ENCODE assay signal across 8 cellular contexts in the genomic region with DNA sequence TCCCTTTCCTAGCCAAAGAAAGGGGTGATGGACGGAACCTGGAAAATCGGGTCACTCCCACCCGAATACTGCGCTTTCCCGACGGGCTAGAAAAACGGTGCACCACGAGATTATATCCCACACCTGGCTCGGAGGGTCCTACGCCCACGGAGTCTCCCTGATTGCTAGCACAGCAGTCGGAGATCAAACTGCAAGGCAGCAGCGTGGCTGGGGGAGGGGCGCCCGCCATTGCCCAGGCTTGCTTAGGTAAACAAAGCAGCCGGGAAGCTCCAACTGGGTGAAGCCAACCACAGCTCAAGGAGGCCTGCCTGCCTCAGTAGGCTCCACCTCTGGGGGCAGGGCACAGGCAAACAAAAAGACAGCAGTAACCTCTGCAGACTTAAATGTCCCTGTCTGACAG.
DNase-seq lines count a peak whose midpoint lies in the region; TF ChIP-seq lines count a peak whose summit lies in the region.
"Not testable (repeated sequence)": the region's sequence is repeated elsewhere in the genome, so short reads cannot be mapped to it uniquely, and the experiment has no call there.

No MANE protein-coding gene starts in this region.

- not testable (repeated sequence) for H3K36me3 ChIP-seq in ES-I3 (ENCODE audit: insufficient read depth, low read length); HUES48 (ENCODE audit: control insufficient read depth, insufficient read depth, low read length); PC-9 (ENCODE audit: low read depth); iPS-18a (ENCODE audit: control insufficient read depth, low read depth, low read length); neural progenitor cell

- not testable (repeated sequence) for H3K27ac Mint-ChIP-seq in mesothelial cell of epicardium
- H3K27ac Mint-ChIP-seq in neural progenitor cell (peak overlapping the region; percentile 10), type B pancreatic cell (peak overlapping the region; percentile 86)

- H3K9ac ChIP-seq in ES-I3 (ENCODE audit: low read depth, low read length): peak overlapping the region; percentile 50
- H3K9ac ChIP-seq in HUES48 (ENCODE audit: low read depth, low read length): peak overlapping the region; percentile 88
- peak overlapping the region; percentile 50 for H3K9ac ChIP-seq in iPS-18a (ENCODE audit: low read length)
- not testable (repeated sequence) for H3K9ac ChIP-seq in neural progenitor cell

- not testable (repeated sequence) for H3K27me3 Mint-ChIP-seq in mesothelial cell of epicardium (ENCODE audit: low read depth); neural progenitor cell (ENCODE audit: insufficient read depth, low read depth); type B pancreatic cell

- not testable (repeated sequence) for H3K4me1 Mint-ChIP-seq in mesothelial cell of epicardium; neural progenitor cell; type B pancreatic cell (ENCODE audit: unreplicated experiment)

- H3K79me2 ChIP-seq in PC-9 (ENCODE audit: low read depth); neural progenitor cell (ENCODE audit: low read depth): not testable (repeated sequence)

- H4K20me1 ChIP-seq in PC-9 (ENCODE audit: insufficient read depth); neural progenitor cell (ENCODE audit: low read depth): not testable (repeated sequence)

- H3F3A ChIP-seq in PC-9 (ENCODE audit: insufficient read depth, low read depth); neural progenitor cell (ENCODE audit: low read depth): not testable (repeated sequence)

- H3K9me3 Mint-ChIP-seq in mesothelial cell of epicardium (peaks cover 44% of the 10 kb centered on the region), neural progenitor cell (peaks cover 45% of the 10 kb centered on the region), type B pancreatic cell (peaks cover 12% of the 10 kb centered on the region)

- not testable (repeated sequence) for H3K27me3 ChIP-seq in HUES48 (ENCODE audit: control insufficient read depth, insufficient read depth, low read length); PC-9 (ENCODE audit: insufficient read depth, low read depth); iPS-18a (ENCODE audit: control insufficient read depth, insufficient read depth, low read length); neural progenitor cell

- H3K9me2 ChIP-seq in PC-9 (ENCODE audit: insufficient read depth): not testable (repeated sequence)

- H3K4me3 ChIP-seq in HUES48 (ENCODE audit: low read depth, low read length) (peak overlapping the region; percentile 69), PC-9 (peak overlapping the region; percentile 49; the same call in 1 of the 2 replicates), iPS-18a (ENCODE audit: low read length) (peak overlapping the region; percentile 56), neural progenitor cell (peak overlapping the region; percentile 48)
- not testable (repeated sequence) for H3K4me3 ChIP-seq in epithelial cell of esophagus (ENCODE audit: low read length)

- H3K36me3 Mint-ChIP-seq in mesothelial cell of epicardium (peaks cover 27% of the 10 kb centered on the region), neural progenitor cell (peaks cover 24% of the 10 kb centered on the region)
- H3K36me3 Mint-ChIP-seq in type B pancreatic cell: not testable (repeated sequence)

- peak overlapping the region; percentile 76 for H3K4me3 Mint-ChIP-seq in mesothelial cell of epicardium
- H3K4me3 Mint-ChIP-seq in neural progenitor cell: peak overlapping the region; percentile 75
- peak overlapping the region; percentile 91 for H3K4me3 Mint-ChIP-seq in type B pancreatic cell

- intact Hi-C loops in PC-9 (cut with micrococcal nuclease; ENCODE audit: unreplicated experiment): not testable (repeated sequence)

- POLR2A ChIA-PET in PC-9 (lab: Charles Lee; ENCODE audit: unreplicated experiment): not testable (repeated sequence)

- TF ChIP-seq CTCF in PC-9 (conservative IDR thresholded peaks at IDR 0.05); epithelial cell of esophagus (IDR thresholded peaks at IDR 0.05; ENCODE audit: insufficient read depth, low read depth, low read length, missing control alignments); mesothelial cell of epicardium (IDR thresholded peaks at IDR 0.05; ENCODE audit: unreplicated experiment); neural progenitor cell (IDR thresholded peaks at IDR 0.05); type B pancreatic cell (conservative IDR thresholded peaks at IDR 0.05): not testable (repeated sequence)

- H2AFZ ChIP-seq in PC-9 (peak overlapping the region; percentile 74), neural progenitor cell (replicated peaks) (peak overlapping the region; percentile 82)

- not testable (repeated sequence) for H3K27ac ChIP-seq in HUES48 (ENCODE audit: low read depth, low read length); PC-9; iPS-18a (ENCODE audit: low read length); neural progenitor cell

- H3K4me2 ChIP-seq in PC-9 (peak overlapping the region; percentile 72), neural progenitor cell (peak overlapping the region; percentile 66)

- CTCF ChIA-PET in PC-9 (lab: Charles Lee): not testable (repeated sequence)

- BruUV-seq in PC-9 (replicated peaks; lab: Mats Ljungman, UMichigan): not testable (repeated sequence)

- H3K4me1 ChIP-seq in ES-I3 (ENCODE audit: insufficient read depth, low read length); HUES48 (ENCODE audit: control insufficient read depth, insufficient read depth, low read length); PC-9 (replicated peaks; ENCODE audit: insufficient read depth); iPS-18a (ENCODE audit: control insufficient read depth, low read depth, low read length); neural progenitor cell: not testable (repeated sequence)

- not testable (repeated sequence) for H3K9me3 ChIP-seq in ES-I3 (ENCODE audit: control insufficient read depth, insufficient read depth, low read length); HUES48 (ENCODE audit: control insufficient read depth, insufficient read depth, low read length); PC-9 (ENCODE audit: insufficient read depth, low read depth)
- H3K9me3 ChIP-seq in iPS-18a (ENCODE audit: control insufficient read depth, low read depth, low read length) (peaks cover 16% of the 10 kb centered on the region), neural progenitor cell (ENCODE audit: low read depth) (peaks cover 14% of the 10 kb centered on the region)

- DNase-seq in PC-9 (peak in 1 of 2 experiments; percentile 15), epithelial cell of esophagus (ENCODE audit: low read depth) (peak; percentile 4), neural progenitor cell (ENCODE audit: low spot score) (peak; percentile 21)
- not testable (repeated sequence) for DNase-seq in mesothelial cell of epicardium (ENCODE audit: low spot score in 2 of 2, unreplicated experiment in 2 of 2); type B pancreatic cell (ENCODE audit: extremely low spot score, unreplicated experiment)
